In the genomic region with DNA sequence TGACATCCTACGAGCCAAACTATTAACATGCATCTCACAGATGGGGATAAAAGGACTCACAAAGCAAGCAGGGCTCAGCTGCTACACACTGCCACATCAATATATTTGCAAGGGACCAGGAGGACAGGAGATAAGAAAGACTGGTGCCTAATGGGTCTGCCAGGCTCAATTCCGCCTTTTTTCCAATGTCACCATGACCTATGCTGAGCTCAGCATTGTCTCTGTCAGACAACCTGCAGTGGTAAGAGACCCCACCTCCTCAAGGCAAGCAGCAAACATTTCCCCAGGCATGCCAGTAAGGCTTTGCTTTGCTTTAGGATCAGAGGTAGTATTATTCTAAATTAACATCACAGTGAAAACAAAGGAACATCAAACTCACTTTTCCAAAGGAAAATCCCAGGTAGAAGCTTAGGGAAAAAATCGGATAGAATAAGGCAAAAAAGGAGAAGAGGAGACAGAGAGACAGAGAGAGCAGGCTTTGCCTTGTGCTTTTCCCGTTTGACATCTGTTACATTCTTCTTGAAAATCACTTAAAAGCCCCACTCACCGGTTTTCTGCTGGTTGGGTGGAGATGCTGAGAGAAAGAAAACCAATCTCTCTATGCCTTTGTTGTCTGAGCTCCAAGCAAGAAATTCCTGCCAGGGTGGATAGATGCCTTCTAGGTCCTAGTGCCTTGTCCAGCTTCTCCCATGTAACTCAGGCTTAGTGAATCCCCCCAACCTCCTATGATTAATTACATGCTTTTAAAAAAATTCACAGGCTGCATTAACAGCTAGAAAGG, we compare ENCODE assay signal across 1 cellular context.
TF ChIP-seq lines count a peak whose summit lies in the region.

A gene (minus strand): TSS at position 602 of the 781 bp plus-strand sequence. CDS start 1,794 bp downstream, outside the sequence.

TF ChIP-seq in SK-N-SH treated with all-trans-retinoic acid at 6 μM for 48 hours, 23 proteins besides CTCF, POLR2A, EP300 and RAD21 (continued from another document):
- TF ChIP-seq, protein P1, sequence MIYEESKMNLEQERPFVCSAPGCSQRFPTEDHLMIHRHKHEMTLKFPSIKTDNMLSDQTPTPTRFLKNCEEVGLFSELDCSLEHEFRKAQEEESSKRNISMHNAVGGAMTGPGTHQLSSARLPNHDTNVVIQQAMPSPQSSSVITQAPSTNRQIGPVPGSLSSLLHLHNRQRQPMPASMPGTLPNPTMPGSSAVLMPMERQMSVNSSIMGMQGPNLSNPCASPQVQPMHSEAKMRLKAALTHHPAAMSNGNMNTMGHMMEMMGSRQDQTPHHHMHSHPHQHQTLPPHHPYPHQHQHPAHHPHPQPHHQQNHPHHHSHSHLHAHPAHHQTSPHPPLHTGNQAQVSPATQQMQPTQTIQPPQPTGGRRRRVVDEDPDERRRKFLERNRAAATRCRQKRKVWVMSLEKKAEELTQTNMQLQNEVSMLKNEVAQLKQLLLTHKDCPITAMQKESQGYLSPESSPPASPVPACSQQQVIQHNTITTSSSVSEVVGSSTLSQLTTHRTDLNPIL (CRISPR knock-in tag; IDR thresholded peaks at IDR 0.05; ENCODE audit: low read depth), result no peak
- TF ChIP-seq BACH2 (CRISPR knock-in tag; IDR thresholded peaks at IDR 0.05; ENCODE audit: borderline replicate concordance), result no peak
- TF ChIP-seq ZNF70 (CRISPR knock-in tag; IDR thresholded peaks at IDR 0.05), result no peak
- TF ChIP-seq ZFP3 (CRISPR knock-in tag; IDR thresholded peaks at IDR 0.05), result no peak
- TF ChIP-seq SNAI2 (CRISPR knock-in tag; IDR thresholded peaks at IDR 0.05), result no peak
- TF ChIP-seq ZC3H10 (CRISPR knock-in tag; IDR thresholded peaks at IDR 0.05), result no peak
- no peak for TF ChIP-seq RARB (CRISPR knock-in tag; IDR thresholded peaks at IDR 0.05)
- no peak for TF ChIP-seq ZNF8 (CRISPR knock-in tag; IDR thresholded peaks at IDR 0.05)
- TF ChIP-seq ARNTL (CRISPR knock-in tag; IDR thresholded peaks at IDR 0.05; ENCODE audit: borderline replicate concordance, low read depth), result no peak
